In the genomic region with DNA sequence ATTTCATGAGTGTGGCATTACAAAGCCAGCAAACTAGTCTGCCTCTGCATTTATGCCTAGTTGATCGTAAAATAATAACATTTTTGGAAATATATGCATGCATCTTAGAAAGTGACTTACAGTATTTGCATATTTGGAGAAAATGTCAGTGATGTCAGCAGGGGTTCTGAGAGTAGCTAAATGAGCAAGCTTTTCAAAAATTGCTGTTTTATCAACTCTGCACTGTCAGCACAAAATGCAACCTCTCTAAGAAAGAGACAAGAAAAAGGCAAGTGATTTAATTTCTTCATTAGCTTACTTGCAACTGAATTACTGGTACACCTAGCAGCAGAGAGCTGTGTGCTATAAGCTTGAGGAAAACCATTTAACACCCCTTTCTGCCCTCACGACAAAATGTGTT, we compare ENCODE assay signal across 26 cellular contexts.
"Had no signal": no experiment of that assay in that cellular context is flagged by ENCODE, and none has a peak within 500 bp of the region (broad histone marks: within the 10 kb centered on the region; RNA-seq: fewer than 3 reads in every experiment).

No MANE protein-coding gene starts in this region.

- H3K27ac Mint-ChIP-seq: activated B cell treated with CpG ODN at 0.5 μM for 24 hours; activated CD4-positive, alpha-beta T cell treated with anti-CD3 and anti-CD28 coated beads, Interleukin-2, amount 10 ng/mL, durations not matched to agents 24 days and 14 days; activated CD8-positive, alpha-beta memory T cell treated with anti-CD3 and anti-CD28 coated beads, Interleukin-2, amount 10 ng/mL, durations not matched to agents 7 days and 5 days; activated naive CD4-positive, alpha-beta T cell treated with anti-CD3 and anti-CD28 coated beads, Interleukin-2, amount 50 U/mL, for 24 hours; activated T-cell treated with anti-CD3 and anti-CD28 coated beads, Interleukin-2, amount 50 U/mL, for 24 hours; activated T-helper 1 cell treated with anti-CD3 and anti-CD28 coated beads, Interleukin-12 subunit alpha, Interleukin-12 subunit beta, Interleukin-2, Interleukin-4 antibody, amounts not matched to agents 30 ng/mL and 10 ng/mL and 1 ng/mL, durations not matched to agents 14 hours and 24 hours and 36 hours; T-cell had no signal

- H3K4me1 ChIP-seq: body of pancreas, Peyer's patch had no signal

- H3K36me3 ChIP-seq: MG63, Peyer's patch had no signal

- H3K9me3 ChIP-seq: body of pancreas, MG63, Peyer's patch had no signal

- H3K27me3 Mint-ChIP-seq: activated B cell treated with CpG ODN at 0.5 μM for 24 hours; activated CD4-positive, alpha-beta T cell treated with anti-CD3 and anti-CD28 coated beads, Interleukin-2, amount 10 ng/mL, durations not matched to agents 24 days and 14 days; activated CD8-positive, alpha-beta memory T cell treated with anti-CD3 and anti-CD28 coated beads, Interleukin-2, amount 10 ng/mL, durations not matched to agents 7 days and 5 days; activated naive CD4-positive, alpha-beta T cell treated with anti-CD3 and anti-CD28 coated beads, Interleukin-2, amount 50 U/mL, for 24 hours; activated T-cell treated with anti-CD3 and anti-CD28 coated beads, Interleukin-2, amount 50 U/mL, for 24 hours; T-cell had no signal

- H3K36me3 Mint-ChIP-seq: activated CD8-positive, alpha-beta memory T cell treated with anti-CD3 and anti-CD28 coated beads, Interleukin-2, amount 10 ng/mL, durations not matched to agents 7 days and 5 days; activated naive CD4-positive, alpha-beta T cell treated with anti-CD3 and anti-CD28 coated beads, Interleukin-2, amount 50 U/mL, for 24 hours; T-cell had no signal

- H3K27me3 ChIP-seq: body of pancreas, MG63, Peyer's patch had no signal

- ATAC-seq: activated CD8-positive, alpha-beta memory T cell treated with anti-CD3 and anti-CD28 coated beads, Interleukin-2, amount 10 ng/mL, durations not matched to agents 7 days and 5 days; body of pancreas; T-cell had no signal

- H3K4me1 Mint-ChIP-seq: activated B cell treated with CpG ODN at 0.5 μM for 24 hours; activated CD4-positive, alpha-beta T cell treated with anti-CD3 and anti-CD28 coated beads, Interleukin-2, amount 10 ng/mL, durations not matched to agents 24 days and 14 days; activated CD8-positive, alpha-beta memory T cell treated with anti-CD3 and anti-CD28 coated beads, Interleukin-2, amount 10 ng/mL, durations not matched to agents 7 days and 5 days; activated naive CD4-positive, alpha-beta T cell treated with anti-CD3 and anti-CD28 coated beads, Interleukin-2, amount 50 U/mL, for 24 hours; T-cell had no signal

- H3K4me3 Mint-ChIP-seq: activated B cell treated with CpG ODN at 0.5 μM for 24 hours; activated CD4-positive, alpha-beta T cell treated with anti-CD3 and anti-CD28 coated beads, Interleukin-2, amount 10 ng/mL, durations not matched to agents 24 days and 14 days; activated CD8-positive, alpha-beta memory T cell treated with anti-CD3 and anti-CD28 coated beads, Interleukin-2, amount 10 ng/mL, durations not matched to agents 7 days and 5 days; activated naive CD4-positive, alpha-beta T cell treated with anti-CD3 and anti-CD28 coated beads, Interleukin-2, amount 50 U/mL, for 24 hours; activated T-cell treated with anti-CD3 and anti-CD28 coated beads, Interleukin-2, amount 50 U/mL, for 24 hours; activated T-helper 1 cell treated with anti-CD3 and anti-CD28 coated beads, Interleukin-12 subunit alpha, Interleukin-12 subunit beta, Interleukin-2, Interleukin-4 antibody, amounts not matched to agents 30 ng/mL and 10 ng/mL and 1 ng/mL, durations not matched to agents 14 hours and 24 hours and 36 hours; T-cell had no signal

- DNase-seq: activated B cell treated with CpG ODN at 0.5 μM for 24 hours; activated CD4-positive, alpha-beta T cell treated with anti-CD3 and anti-CD28 coated beads for 1 hour; activated CD4-positive, alpha-beta T cell treated with anti-CD3 and anti-CD28 coated beads, Interleukin-2, amount 10 ng/mL, durations not matched to agents 24 days and 14 days; activated CD4-positive, alpha-beta T cell treated with anti-CD3 and anti-CD28 coated beads, Interleukin-2, amount 50 U/mL, for 48 hours; activated CD8-positive, alpha-beta memory T cell treated with anti-CD3 and anti-CD28 coated beads, Interleukin-2, amount 10 ng/mL, durations not matched to agents 7 days and 5 days; activated effector memory CD4-positive, alpha-beta T cell treated with Interleukin-2 at 50 U/mL for 16 hours; activated naive CD4-positive, alpha-beta T cell; activated T-cell treated with anti-CD3 and anti-CD28 coated beads, Interleukin-2, amount 50 U/mL, for 24 hours; aorta; body of pancreas; central memory CD4-positive, alpha-beta T cell; MG63; MV-4-11; NCI-H1092 treated with DMSO at 0.1 percent for 48 hours; NCI-H1417 treated with DMSO at 0.1 percent for 48 hours; NCI-H1694 treated with DMSO at 0.1 percent for 48 hours; NCI-H2029 treated with DMSO at 0.1 percent for 48 hours; NCI-H510A treated with DMSO at 0.1 percent for 48 hours; NK-92 treated with Interleukin-12 subunit alpha and Interleukin-12 subunit beta, amount 100 ng/mL, for 24 hours; Peyer's patch; SHP77 treated with DMSO at 0.1 percent for 48 hours; T-cell; T-helper 2 cell; T1000 had no signal

- H3K9me3 Mint-ChIP-seq: activated B cell treated with CpG ODN at 0.5 μM for 24 hours; activated CD4-positive, alpha-beta T cell treated with anti-CD3 and anti-CD28 coated beads, Interleukin-2, amount 10 ng/mL, durations not matched to agents 24 days and 14 days; activated T-cell treated with anti-CD3 and anti-CD28 coated beads, Interleukin-2, amount 50 U/mL, for 24 hours; activated T-helper 1 cell treated with anti-CD3 and anti-CD28 coated beads, Interleukin-12 subunit alpha, Interleukin-12 subunit beta, Interleukin-2, Interleukin-4 antibody, amounts not matched to agents 30 ng/mL and 10 ng/mL and 1 ng/mL, durations not matched to agents 14 hours and 24 hours and 36 hours had no signal

- H3K27ac ChIP-seq: body of pancreas, Peyer's patch had no signal

- H3K4me3 ChIP-seq: body of pancreas, MG63, Peyer's patch had no signal
